Comparison of ENCODE assay signal across 10 cellular contexts in genomic region chr13:63117710-63118109, GRCh38.
"Had no signal": no experiment of that assay in that cellular context is flagged by ENCODE, and none has a peak within 500 bp of the region (broad histone marks: within the 10 kb centered on the region; RNA-seq: fewer than 3 reads in every experiment).

No MANE protein-coding gene starts in this region.

- H3K4me3 ChIP-seq: GM23248, HAP-1 had no signal

- H3K27ac Mint-ChIP-seq: HFFc6 had no signal

- H3K27ac ChIP-seq: GM23248, HL-60 had no signal

- H3K36me3 ChIP-seq: HAP-1 had no signal

- H3K27me3 Mint-ChIP-seq: IgD-negative memory B cell had no signal

- ATAC-seq: HCT116, HepG2 had no signal

- H3K4me1 Mint-ChIP-seq: IgD-negative memory B cell had no signal

- H3K9me3 ChIP-seq: HAP-1 had no signal

- H3K36me3 Mint-ChIP-seq: IgD-negative memory B cell had no signal

- H3K4me1 ChIP-seq: HAP-1 had no signal

- H3K4me3 Mint-ChIP-seq: HFFc6, IgD-negative memory B cell had no signal

- DNase-seq: GM23248, GOT3, H7, HFFc6, KBM-7 had no signal
